1 cellular context compared by ENCODE assay signal in genomic region chr10:50739618-50740350, GRCh38.
TF ChIP-seq lines count a peak whose summit lies in the region.

ASAH2B (plus strand) TSS chr10:50739936; CDS start chr10:50745131, 5,195 bp downstream.

TF ChIP-seq in K562, 482 proteins besides CTCF, POLR2A, EP300 and RAD21 (continued from another document and continues in another):
- TF ChIP-seq MIER1 (IDR thresholded peaks at IDR 0.05; ENCODE audit: low read depth) (no peak), SETDB1 (IDR thresholded peaks at IDR 0.05; ENCODE audit: low read length) (no peak), CREM (IDR thresholded peaks at IDR 0.05; ENCODE audit: low read depth) (peak; percentile 97), IFI16 (CRISPR knock-in tag; IDR thresholded peaks at IDR 0.05) (no peak), NONO (IDR thresholded peaks at IDR 0.05; ENCODE audit: low read depth in 2 of 2, low read length in 1 of 2) (no peak), NCOR1 (IDR thresholded peaks at IDR 0.05) (peak; percentile 25; the same call in 1 of the 2 replicates), RBM14 (IDR thresholded peaks at IDR 0.05; ENCODE audit: borderline replicate concordance, insufficient read depth, low read depth, low read length) (no peak), ZBTB2 (IDR thresholded peaks at IDR 0.05) (peak; percentile 51; the same call in 1 of the 2 replicates), CSDE1 (IDR thresholded peaks at IDR 0.05) (0 out of 4 replicates have a peak, but pooled peaks of 1 of the 2 experiments have one; percentile 37), SFPQ (IDR thresholded peaks at IDR 0.05; ENCODE audit: low read depth, low read length) (no peak), BMI1 (IDR thresholded peaks at IDR 0.05; ENCODE audit: low read length) (no peak), NFATC3 (IDR thresholded peaks at IDR 0.05) (no peak), FOS (IDR thresholded peaks at IDR 0.05; ENCODE audit: extremely low read depth, insufficient read length) (no peak), ZMIZ1 (IDR thresholded peaks at IDR 0.05; ENCODE audit: low read depth in 2 of 2, low read length in 2 of 2) (0 out of 4 replicates have a peak, but pooled peaks of 1 of the 2 experiments have one; percentile 50), TEAD1 (CRISPR knock-in tag; IDR thresholded peaks at IDR 0.05) (peak in 1 of 2 experiments; percentile 82; a peak in 1 of 4 replicates), FIP1L1 (IDR thresholded peaks at IDR 0.05; ENCODE audit: low read depth, low read length, poor library complexity, severe bottlenecking) (peak; percentile 40), ZBTB40 (IDR thresholded peaks at IDR 0.05) (peak; percentile 97), ZBTB40 (CRISPR knock-in tag; IDR thresholded peaks at IDR 0.05) (no peak), ETV1 (tag; conservative IDR thresholded peaks at IDR 0.05; ENCODE audit: low read depth) (peak; percentile 66; the same call in 1 of the 2 replicates), RBM34 (IDR thresholded peaks at IDR 0.05; ENCODE audit: borderline replicate concordance, insufficient read depth, low read length) (no peak), MTA1 (IDR thresholded peaks at IDR 0.05; ENCODE audit: borderline replicate concordance) (peak; percentile 94), RBM39 (optimal IDR thresholded peaks at IDR 0.05; ENCODE audit: low read depth, low read length) (no peak), SP1 (CRISPR knock-in tag; IDR thresholded peaks at IDR 0.05) (0 out of 2 replicates have a peak, but pooled peaks have one; percentile 17), KAT8 (IDR thresholded peaks at IDR 0.05; ENCODE audit: low read depth) (no peak), POLR2AphosphoS5 (IDR thresholded peaks at IDR 0.05; ENCODE audit: control insufficient read depth, insufficient read depth, low read depth, low read length) (peak; percentile 82), SMARCE1 (IDR thresholded peaks at IDR 0.05) (no peak; the same call in 1 of the 2 replicates), ELF4 (CRISPR knock-in tag; IDR thresholded peaks at IDR 0.05) (0 out of 2 replicates have a peak, but pooled peaks have one; percentile 34), BACH1 (tag; IDR thresholded peaks at IDR 0.05) (no peak), BRD4 (IDR thresholded peaks at IDR 0.05) (no peak), PHF21A (IDR thresholded peaks at IDR 0.05; ENCODE audit: borderline replicate concordance, low read depth) (0 out of 2 replicates have a peak, but pooled peaks have one; percentile 27), HCFC1 (IDR thresholded peaks at IDR 0.05; ENCODE audit: low read depth, low read length) (peak; percentile 54), ATF7 (IDR thresholded peaks at IDR 0.05) (peak; percentile 67), FOXA1 (IDR thresholded peaks at IDR 0.05; ENCODE audit: borderline replicate concordance) (no peak)
- TF ChIP-seq, protein P1, sequence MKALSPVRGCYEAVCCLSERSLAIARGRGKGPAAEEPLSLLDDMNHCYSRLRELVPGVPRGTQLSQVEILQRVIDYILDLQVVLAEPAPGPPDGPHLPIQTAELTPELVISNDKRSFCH (CRISPR knock-in tag; IDR thresholded peaks at IDR 0.05) = no peak
- TF ChIP-seq, protein P1 (tag; IDR thresholded peaks at IDR 0.05) = no peak
- TF ChIP-seq, protein P2, sequence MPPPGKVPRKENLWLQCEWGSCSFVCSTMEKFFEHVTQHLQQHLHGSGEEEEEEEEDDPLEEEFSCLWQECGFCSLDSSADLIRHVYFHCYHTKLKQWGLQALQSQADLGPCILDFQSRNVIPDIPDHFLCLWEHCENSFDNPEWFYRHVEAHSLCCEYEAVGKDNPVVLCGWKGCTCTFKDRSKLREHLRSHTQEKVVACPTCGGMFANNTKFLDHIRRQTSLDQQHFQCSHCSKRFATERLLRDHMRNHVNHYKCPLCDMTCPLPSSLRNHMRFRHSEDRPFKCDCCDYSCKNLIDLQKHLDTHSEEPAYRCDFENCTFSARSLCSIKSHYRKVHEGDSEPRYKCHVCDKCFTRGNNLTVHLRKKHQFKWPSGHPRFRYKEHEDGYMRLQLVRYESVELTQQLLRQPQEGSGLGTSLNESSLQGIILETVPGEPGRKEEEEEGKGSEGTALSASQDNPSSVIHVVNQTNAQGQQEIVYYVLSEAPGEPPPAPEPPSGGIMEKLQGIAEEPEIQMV (tag; conservative IDR thresholded peaks at IDR 0.05; ENCODE audit: low read depth) = peak; percentile 96
- TF ChIP-seq, protein P3, sequence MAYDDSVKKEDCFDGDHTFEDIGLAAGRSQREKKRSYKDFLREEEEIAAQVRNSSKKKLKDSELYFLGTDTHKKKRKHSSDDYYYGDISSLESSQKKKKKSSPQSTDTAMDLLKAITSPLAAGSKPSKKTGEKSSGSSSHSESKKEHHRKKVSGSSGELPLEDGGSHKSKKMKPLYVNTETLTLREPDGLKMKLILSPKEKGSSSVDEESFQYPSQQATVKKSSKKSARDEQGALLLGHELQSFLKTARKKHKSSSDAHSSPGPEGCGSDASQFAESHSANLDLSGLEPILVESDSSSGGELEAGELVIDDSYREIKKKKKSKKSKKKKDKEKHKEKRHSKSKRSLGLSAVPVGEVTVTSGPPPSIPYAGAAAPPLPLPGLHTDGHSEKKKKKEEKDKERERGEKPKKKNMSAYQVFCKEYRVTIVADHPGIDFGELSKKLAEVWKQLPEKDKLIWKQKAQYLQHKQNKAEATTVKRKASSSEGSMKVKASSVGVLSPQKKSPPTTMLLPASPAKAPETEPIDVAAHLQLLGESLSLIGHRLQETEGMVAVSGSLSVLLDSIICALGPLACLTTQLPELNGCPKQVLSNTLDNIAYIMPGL (CRISPR knock-in tag; IDR thresholded peaks at IDR 0.05) = no peak
- TF ChIP-seq, protein P4, sequence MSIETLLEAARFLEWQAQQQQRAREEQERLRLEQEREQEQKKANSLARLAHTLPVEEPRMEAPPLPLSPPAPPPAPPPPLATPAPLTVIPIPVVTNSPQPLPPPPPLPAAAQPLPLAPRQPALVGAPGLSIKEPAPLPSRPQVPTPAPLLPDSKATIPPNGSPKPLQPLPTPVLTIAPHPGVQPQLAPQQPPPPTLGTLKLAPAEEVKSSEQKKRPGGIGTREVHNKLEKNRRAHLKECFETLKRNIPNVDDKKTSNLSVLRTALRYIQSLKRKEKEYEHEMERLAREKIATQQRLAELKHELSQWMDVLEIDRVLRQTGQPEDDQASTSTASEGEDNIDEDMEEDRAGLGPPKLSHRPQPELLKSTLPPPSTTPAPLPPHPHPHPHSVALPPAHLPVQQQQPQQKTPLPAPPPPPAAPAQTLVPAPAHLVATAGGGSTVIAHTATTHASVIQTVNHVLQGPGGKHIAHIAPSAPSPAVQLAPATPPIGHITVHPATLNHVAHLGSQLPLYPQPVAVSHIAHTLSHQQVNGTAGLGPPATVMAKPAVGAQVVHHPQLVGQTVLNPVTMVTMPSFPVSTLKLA (conservative IDR thresholded peaks at IDR 0.05) = peak; percentile 62 to 87; a peak in 3 of 4 replicates
